8 cellular contexts compared by ENCODE assay signal in the genomic region with DNA sequence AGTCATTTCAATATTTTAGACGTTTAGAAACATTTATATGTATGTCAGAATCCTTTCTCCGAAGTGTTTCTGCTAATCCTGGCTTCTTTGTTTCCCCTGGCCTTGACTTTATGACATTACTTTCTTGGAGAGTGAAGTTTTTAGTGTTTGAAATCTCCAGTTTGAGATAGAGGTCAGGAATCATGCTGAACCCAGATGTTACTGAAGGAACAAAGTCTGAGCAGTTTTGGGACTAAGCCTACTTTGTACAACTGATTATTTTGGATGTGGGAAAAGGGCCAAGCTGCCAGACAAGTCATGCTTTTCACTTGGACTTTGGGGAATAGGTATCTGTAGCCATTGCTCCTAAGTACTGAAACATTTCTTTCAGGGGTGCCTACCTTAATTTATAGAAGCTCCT. TPM values are rescaled to one million over a fixed set of nuclear protein-coding genes. Genes with fewer than 3 reads are reported as not detected.
A peak's percentile ranks its signal among the peaks of the same experiment; 100 is the strongest.
DNase-seq lines count a peak whose midpoint lies in the region; ATAC-seq, FAIRE-seq and TF ChIP-seq lines count a peak whose summit lies in the region.

No MANE protein-coding gene starts in this region.

- BruUV-seq in HepG2 (replicated peaks; lab: Mats Ljungman, UMichigan): no TSS peak

- peaks cover 42% of the 10 kb centered on the region for H3K4me1 Mint-ChIP-seq in HFFc6 (ENCODE audit: low read depth)

- peak overlapping the region; percentile 66; the same call in 1 of the 2 replicates for H3K27ac Mint-ChIP-seq in HFFc6

- H3K27ac ChIP-seq in ascending aorta: peak overlapping the region; percentile 28 to 77
- peak overlapping the region; percentile 2 for H3K27ac ChIP-seq in HepG2 (ENCODE audit: extremely low read length, insufficient read depth, low read length)
- no peak overlapping the region for H3K27ac ChIP-seq in stomach smooth muscle (ENCODE audit: low read length)

- POLR2A ChIA-PET in HepG2 (lab: Yijun Ruan, JAX): no interaction called here

- CTCF ChIA-PET in HepG2 (lab: Yijun Ruan, JAX; ENCODE audit: low intra/inter-chr PET ratio, low total read pairs): no interaction called here

- peak; percentile 30 for FAIRE-seq in HepG2 (lab: Jason Lieb, UNC)

- no peak overlapping the region for H2AFZ ChIP-seq in HepG2 (ENCODE audit: low read length)

- peak overlapping the region; percentile 52 to 67 for H3K4me3 ChIP-seq in ascending aorta
- peak overlapping the region; percentile 25 to 81 (median 73); a peak in 5 of 6 replicates for H3K4me3 ChIP-seq in HepG2 (replicated peaks in 1 of 3; ENCODE audit: insufficient read depth in 1 of 3, low read depth in 2 of 3, low read length in 3 of 3)
- H3K4me3 ChIP-seq in stomach smooth muscle (ENCODE audit: low read length in 2 of 2): peak overlapping the region; percentile 18 to 90

- H3K27me3 Mint-ChIP-seq in HFFc6 (ENCODE audit: insufficient read depth): no peaks in the 10 kb centered on the region; the same call in 1 of the 2 replicates

- H3K4me3 Mint-ChIP-seq in HFFc6: peak overlapping the region; percentile 47

- TF ChIP-seq POLR2A in HepG2 (IDR thresholded peaks at IDR 0.05; ENCODE audit: insufficient read depth in 1 of 2, low read depth in 2 of 2, low read length in 2 of 2): no peak

- no peaks in the 10 kb centered on the region for H3K9me3 Mint-ChIP-seq in HFFc6

- TF ChIP-seq RAD21 in HepG2 (CRISPR knock-in tag; IDR thresholded peaks at IDR 0.05): no peak

- no peaks in the 10 kb centered on the region for H4K20me1 ChIP-seq in HepG2 (ENCODE audit: insufficient read depth, low read length)

- TF ChIP-seq CTCF in HFFc6 (IDR thresholded peaks at IDR 0.05) (no peak), ascending aorta (IDR thresholded peaks at IDR 0.05) (no peak), HepG2 (CRISPR knock-in tag; IDR thresholded peaks at IDR 0.05) (no peak)

- 2% methylated on average over 2 of the region's 2 CpGs for WGBS in HepG2 (ENCODE audit: low lambda C conversion rate)

- TF ChIP-seq EP300 in HepG2 (IDR thresholded peaks at IDR 0.05; ENCODE audit: low read depth in 2 of 2, low read length in 2 of 2) (no peak), HepG2 (CRISPR knock-in tag; IDR thresholded peaks at IDR 0.05; ENCODE audit: borderline replicate concordance) (no peak)

- H3K36me3 Mint-ChIP-seq in HFFc6 (ENCODE audit: low read depth): no peaks in the 10 kb centered on the region

- DNase-seq in HFFc6 (no peak), ascending aorta (ENCODE audit: low spot score in 2 of 2) (no peak), HepG2 (ENCODE audit: low spot score) (no peak), NCI-H2171 treated with DMSO at 0.1 percent for 48 hours (lab: John Stamatoyannopoulos, UW) (no peak), foreskin melanocyte (no peak), islet precursor cell (no peak), GF-D8 (lab: John Stamatoyannopoulos, UW) (no peak)

- H3K4me1 ChIP-seq in ascending aorta (peaks cover 0 to 26% of the 10 kb centered on the region in 2 donors), HepG2 (ENCODE audit: insufficient read depth, low read length) (peaks cover 52% of the 10 kb centered on the region), stomach smooth muscle (ENCODE audit: control insufficient read depth, insufficient read depth, low read length) (peaks cover 14% of the 10 kb centered on the region)

- ATAC-seq in HepG2: no peak

- no peaks in the 10 kb centered on the region for H3K79me2 ChIP-seq in HepG2 (ENCODE audit: insufficient read depth, low read length)

- H3K9ac ChIP-seq in HepG2 (ENCODE audit: insufficient read depth, low read depth, low read length) (0 out of 2 replicates have a peak overlapping the region, but pooled peaks have one; percentile 25), stomach smooth muscle (ENCODE audit: low read length in 2 of 2) (peak overlapping the region in 1 of 2 donors; percentile 20)

- H3K36me3 ChIP-seq in ascending aorta (no peaks in the 10 kb centered on the region), HepG2 (replicated peaks in 1 of 2; ENCODE audit: control insufficient read depth in 1 of 2, insufficient read depth in 2 of 2, low read length in 2 of 2) (no peaks in the 10 kb centered on the region), stomach smooth muscle (ENCODE audit: control insufficient read depth in 2 of 2, insufficient read depth in 2 of 2, low read length in 2 of 2) (no peaks in the 10 kb centered on the region)

- H3K9me3 ChIP-seq in ascending aorta (no peaks in the 10 kb centered on the region), HepG2 (ENCODE audit: low read length) (no peaks in the 10 kb centered on the region), stomach smooth muscle (ENCODE audit: control insufficient read depth in 2 of 2, low read length in 2 of 2) (no peaks in the 10 kb centered on the region)

- intact Hi-C loops in ascending aorta (cut with DNase I) (loop anchor here (5.0 to 10.0 kb wide), 3 partner anchors 42 to 125 kb away; partner anchors contain the start of gene DEK), HepG2 (cut with micrococcal nuclease; ENCODE audit: unreplicated experiment) (no loop called here)

- in situ Hi-C loops in HepG2 (cut with HindIII; ENCODE audit: extremely low pct_ligation_motif_present, low pct_unique_long_range_greater_than_20kb): no loop called here

- H3K27me3 ChIP-seq in ascending aorta (no peaks in the 10 kb centered on the region), HepG2 (ENCODE audit: control insufficient read depth in 1 of 2, insufficient read depth in 2 of 2, low read length in 2 of 2) (no peaks in the 10 kb centered on the region; a peak in 2 of 5 replicates), stomach smooth muscle (ENCODE audit: control insufficient read depth in 1 of 2, insufficient read depth in 2 of 2, low read length in 2 of 2) (no peaks in the 10 kb centered on the region)

- H3K4me2 ChIP-seq in HepG2 (ENCODE audit: low read depth, low read length): peak overlapping the region; percentile 92

TF ChIP-seq in HepG2, 621 proteins besides CTCF, POLR2A, EP300 and RAD21 (continues in another document):
- TF ChIP-seq PITX1 (CRISPR knock-in tag; IDR thresholded peaks at IDR 0.05): no peak
- no peak for TF ChIP-seq ZNF276 (CRISPR knock-in tag; IDR thresholded peaks at IDR 0.05; ENCODE audit: low read depth)
- TF ChIP-seq HNF4A (CRISPR knock-in tag; IDR thresholded peaks at IDR 0.05): peak; percentile 26

RNA-seq across cellular contexts. Expression of gene RNF144B, which starts 2.3 kb away (rescaled TPM):
- 1 to 10 TPM in 5 of 6 experiments, under 1 TPM in 1; 0.83 to 4.8 (median 1.2) TPM for total RNA-seq in HFFc6 (2021; fragmentation: NEBNext Ultra II Directional; extraction: Animal tissue kit (Norgen Biotek cat#: 25700))
- total RNA-seq in ascending aorta (52.3 TPM), HepG2 (2016; rRNA removed; fragmentation: Illumina TruSeq; extraction: Trizol) (4.3 and 5.3 TPM in 2 replicates)
- total RNA-seq in HepG2 (2016; cell fraction: cytosol; rRNA removed; fragmentation: Illumina TruSeq; extraction: Trizol; ENCODE audit: low read depth): 0.35 and 0.81 TPM in 2 replicates
- 3.7 and 6.0 TPM in 2 replicates for total RNA-seq in HepG2 (2016; cell fraction: insoluble cytoplasmic fraction; rRNA removed; fragmentation: Illumina TruSeq; extraction: Trizol)
- 1.9 and 2.1 TPM in 2 replicates for total RNA-seq in HepG2 (2016; cell fraction: membrane; rRNA removed; fragmentation: Illumina TruSeq; extraction: Trizol)
- 2.6 and 3.2 TPM in 2 replicates for total RNA-seq in HepG2 (2016; cell fraction: nucleus; rRNA removed; fragmentation: Illumina TruSeq; extraction: Trizol)
- 1.2 and 1.8 TPM in 2 replicates for polyA plus RNA-seq in HepG2 (2011; rRNA removed)
- polyA plus RNA-seq in HepG2 (2011; cell fraction: cytosol; rRNA removed): 0.90 and 1.1 TPM in 2 replicates
- polyA plus RNA-seq in HepG2 (2011; cell fraction: nucleus; rRNA removed): 0.80 and 1.1 TPM in 2 replicates
- 0.76 and 1.7 TPM in 2 replicates for polyA plus RNA-seq in HepG2 (2012)
- polyA plus RNA-seq in HepG2 (2016; cell fraction: cytosol; fragmentation: Illumina TruSeq; extraction: Trizol; ENCODE audit: low read depth): 0.14 and 0.21 TPM in 2 replicates
- polyA plus RNA-seq in HepG2 (2016; cell fraction: insoluble cytoplasmic fraction; fragmentation: Illumina TruSeq; extraction: Trizol; ENCODE audit: low read depth): 3.6 and 3.8 TPM in 2 replicates
- polyA plus RNA-seq in HepG2 (2016; cell fraction: membrane; fragmentation: Illumina TruSeq; extraction: Trizol; ENCODE audit: low read depth): 0.64 TPM in 2 replicates
- 2.2 and 2.6 TPM in 2 replicates for polyA plus RNA-seq in HepG2 (2016; cell fraction: nucleus; fragmentation: Illumina TruSeq; extraction: Trizol; ENCODE audit: insufficient read depth, low read depth)
- 4.0 and 5.3 TPM in 2 replicates for polyA minus RNA-seq in HepG2 (2011; rRNA and poly(A)+ RNA removed; ENCODE audit: low replicate concordance)
- polyA minus RNA-seq in HepG2 (2011; cell fraction: cytosol; rRNA and poly(A)+ RNA removed): 2.8 and 3.2 TPM in 2 replicates
- polyA minus RNA-seq in HepG2 (2011; cell fraction: nucleus; rRNA and poly(A)+ RNA removed): 2.1 and 3.5 TPM in 2 replicates
